ENCODE assay signal across 8 cellular contexts in genomic region chr1:174982971-174983689, GRCh38. TPM values are rescaled to one million over a fixed set of nuclear protein-coding genes. Genes with fewer than 3 reads are reported as not detected.
DNase-seq lines count a peak whose midpoint lies in the region; ATAC-seq, FAIRE-seq and TF ChIP-seq lines count a peak whose summit lies in the region.

No MANE protein-coding gene starts in this region.

- H3K27me3 ChIP-seq in CD8-positive, alpha-beta memory T cell (ENCODE audit: insufficient read depth, low read length, poor library complexity, severe bottlenecking): no peaks in the 10 kb centered on the region
- H3K27me3 ChIP-seq in NT2/D1 (ENCODE audit: insufficient read depth, insufficient read length) (no peaks in the 10 kb centered on the region), mesendoderm (ENCODE audit: insufficient read depth, low read length, poor library complexity) (no peaks in the 10 kb centered on the region)

- peaks cover 0 to 3% (median 0%) of the 10 kb centered on the region in 5 donors for H3K9me3 Mint-ChIP-seq in CD8-positive, alpha-beta memory T cell

- no peak overlapping the region for H2BK15ac ChIP-seq in mesendoderm (replicated peaks; ENCODE audit: low read depth)

- no peaks in the 10 kb centered on the region for H3K9me3 ChIP-seq in CD8-positive, alpha-beta memory T cell (ENCODE audit: low read length)
- peaks cover 7% of the 10 kb centered on the region; the same call in 1 of the 2 replicates for H3K9me3 ChIP-seq in NT2/D1 (ENCODE audit: insufficient read depth, low read length)

- no peak overlapping the region for H4K5ac ChIP-seq in mesendoderm (ENCODE audit: low read length)

- ATAC-seq in HG02678 (IDR thresholded peaks at IDR 0.05; ENCODE audit: unreplicated experiment) (no peak), HG02981 (IDR thresholded peaks at IDR 0.05; ENCODE audit: unreplicated experiment) (no peak)

- H2BK120ac ChIP-seq in mesendoderm (ENCODE audit: low read depth, low read length): no peak overlapping the region

- TF ChIP-seq POLR2A in GM12892 (IDR thresholded peaks at IDR 0.05; ENCODE audit: low read depth, low read length): no peak

- H3K9ac ChIP-seq in NT2/D1 (ENCODE audit: insufficient read length, low read depth) (no peak overlapping the region), mesendoderm (ENCODE audit: low read length) (no peak overlapping the region)

- no peak overlapping the region for H4K8ac ChIP-seq in mesendoderm (ENCODE audit: low read depth, low read length)

- H2AK5ac ChIP-seq in mesendoderm (ENCODE audit: low read length): no peak overlapping the region

- no peaks in the 10 kb centered on the region for H3K79me1 ChIP-seq in mesendoderm (ENCODE audit: low read length)

- H3K56ac ChIP-seq in mesendoderm (ENCODE audit: low read length): no peak overlapping the region

- DNase-seq in CD8-positive, alpha-beta memory T cell: peak in 4 of 5 donors; percentile 29 to 62 (median 50)
- peak; percentile 43 for DNase-seq in NT2/D1 (ENCODE audit: low read depth, low spot score)
- DNase-seq in central memory CD4-positive, alpha-beta T cell: peak; percentile 55
- peak; percentile 53 for DNase-seq in mesendoderm
- no peak for DNase-seq in GM12892 (ENCODE audit: insufficient read length)

- POLR2A ChIA-PET in CD8-positive, alpha-beta memory T cell (lab: Charles Lee): interaction anchor here (0.7 to 2.2 kb wide), 2 partner anchors 16 to 311 kb away, joined by 3 to 10 read pairs; partner anchors contain the start of gene CACYBP

- H3K36me3 ChIP-seq in CD8-positive, alpha-beta memory T cell (ENCODE audit: insufficient read depth, low read length): peaks cover 9% of the 10 kb centered on the region
- H3K36me3 ChIP-seq in NT2/D1 (ENCODE audit: insufficient read depth, insufficient read length, low read length) (peaks cover 4% of the 10 kb centered on the region), mesendoderm (ENCODE audit: control insufficient read depth, insufficient read depth, low read length) (no peaks in the 10 kb centered on the region)

- H3K27me3 Mint-ChIP-seq in CD8-positive, alpha-beta memory T cell: peaks cover 0 to 1% of the 10 kb centered on the region in 2 donors

- no peak overlapping the region for H2BK5ac ChIP-seq in mesendoderm (ENCODE audit: low read length)

- no peaks in the 10 kb centered on the region for H3K79me2 ChIP-seq in mesendoderm (ENCODE audit: control insufficient read depth, insufficient read depth, low read length)

- H3K36me3 Mint-ChIP-seq in CD8-positive, alpha-beta memory T cell: peaks cover 28 to 81% (median 43%) of the 10 kb centered on the region in 3 donors

- TF ChIP-seq CTCF in GM12874 (IDR thresholded peaks at IDR 0.05; ENCODE audit: insufficient read depth, low read depth, low read length): peak; percentile 42

- H3K4me3 ChIP-seq in CD8-positive, alpha-beta memory T cell (ENCODE audit: low read length): no peak overlapping the region
- no peak overlapping the region for H3K4me3 ChIP-seq in NT2/D1 (ENCODE audit: insufficient read length, low read depth)
- no peak overlapping the region for H3K4me3 ChIP-seq in mesendoderm (ENCODE audit: low read length)

- peaks cover 13 to 54% (median 45%) of the 10 kb centered on the region in 3 donors for H3K4me1 Mint-ChIP-seq in CD8-positive, alpha-beta memory T cell

- no peak overlapping the region for H3K27ac ChIP-seq in CD8-positive, alpha-beta memory T cell (ENCODE audit: low read depth, low read length)
- no peak overlapping the region for H3K27ac ChIP-seq in mesendoderm (ENCODE audit: low read depth, low read length)

- H3K23ac ChIP-seq in mesendoderm (ENCODE audit: low read length): no peak overlapping the region

- no peak overlapping the region for H3K4ac ChIP-seq in mesendoderm (ENCODE audit: low read depth, low read length)

- no peak overlapping the region for H3K4me3 Mint-ChIP-seq in CD8-positive, alpha-beta memory T cell

- no peak overlapping the region for H3K18ac ChIP-seq in mesendoderm (ENCODE audit: low read length)

- peaks cover 6% of the 10 kb centered on the region for H3K4me1 ChIP-seq in CD8-positive, alpha-beta memory T cell (ENCODE audit: insufficient read depth, low read length)
- no peaks in the 10 kb centered on the region for H3K4me1 ChIP-seq in NT2/D1 (ENCODE audit: insufficient read depth, insufficient read length)
- no peaks in the 10 kb centered on the region for H3K4me1 ChIP-seq in mesendoderm (ENCODE audit: control insufficient read depth, low read depth, low read length)

- CTCF ChIA-PET in CD8-positive, alpha-beta memory T cell (lab: Charles Lee): interaction anchor here (0.7 to 2.6 kb wide), 18 partner anchors 8 to 232 kb away, joined by 3 to 11 read pairs (median 3); no protein-coding TSS in a partner anchor

- H3K27ac Mint-ChIP-seq in CD8-positive, alpha-beta memory T cell: peak overlapping the region in 4 of 8 donors; percentile 38 to 76 (median 71)

- H3K4me2 ChIP-seq in mesendoderm (ENCODE audit: low read length): no peak overlapping the region

- FAIRE-seq in GM12892 (lab: Jason Lieb, UNC): no peak

RNA-seq across cellular contexts. Expression of gene CACYBP, which starts 16.6 kb away (rescaled TPM):
- total RNA-seq in CD8-positive, alpha-beta memory T cell: 100 to 1,000 TPM; 345 to 372 TPM
- polyA plus RNA-seq in CD8-positive, alpha-beta memory T cell: 166 TPM
- 113 TPM for polyA plus RNA-seq in mesendoderm (2013, experiment 1 of 2)
- polyA plus RNA-seq in mesendoderm (2013, experiment 2 of 2): 111 TPM
- polyA plus RNA-seq in GM12892 (2012; ENCODE audit: missing spikeins): 142 TPM

RNA-seq across cellular contexts. Expression of gene MRPS14, which starts 40.1 kb away (rescaled TPM):
- total RNA-seq in CD8-positive, alpha-beta memory T cell: 10 to 100 TPM; 41.0 to 41.4 TPM
- 49.4 TPM for polyA plus RNA-seq in CD8-positive, alpha-beta memory T cell
- 52.1 TPM for polyA plus RNA-seq in mesendoderm (2013, experiment 1 of 2)
- polyA plus RNA-seq in mesendoderm (2013, experiment 2 of 2): 50.0 TPM
- 36.4 TPM for polyA plus RNA-seq in GM12892 (2012; ENCODE audit: missing spikeins)
